24 cellular contexts compared by ENCODE assay signal in the genomic region with DNA sequence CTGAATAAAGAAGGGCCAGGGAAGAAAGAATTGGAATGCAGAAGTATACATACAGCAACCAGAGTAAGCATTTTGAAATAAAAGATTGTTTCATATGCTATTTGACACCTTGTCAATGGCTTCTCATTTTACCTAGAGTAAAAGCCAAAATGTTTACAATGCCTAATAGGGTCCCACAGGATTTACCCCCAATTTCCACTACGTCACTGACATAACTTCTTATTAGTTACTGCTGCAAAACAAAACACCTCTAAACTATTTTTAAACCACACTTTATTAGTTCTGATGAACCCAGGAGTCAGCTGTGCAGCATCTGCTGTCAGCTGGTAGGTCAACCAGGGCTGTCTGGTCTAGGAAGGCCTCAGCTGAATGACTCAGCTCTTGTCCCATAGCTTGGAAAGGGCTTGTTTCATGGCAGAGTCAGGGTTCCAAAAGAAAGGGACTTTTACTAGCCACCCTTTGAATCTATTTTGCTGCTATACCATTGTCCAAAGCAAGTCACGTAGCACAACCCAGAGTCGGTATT.
"Had no signal": no experiment of that assay in that cellular context is flagged by ENCODE, and none has a peak within 500 bp of the region (broad histone marks: within the 10 kb centered on the region; RNA-seq: fewer than 3 reads in every experiment).

No MANE protein-coding gene starts in this region.

- H3K36me3 ChIP-seq: heart left ventricle, left ventricle myocardium inferior, neutrophil, sigmoid colon, spleen, thoracic aorta, WERI-Rb-1 had no signal

- DNase-seq: activated CD4-positive, alpha-beta T cell treated with anti-CD3 and anti-CD28 coated beads for 1 hour; activated CD4-positive, alpha-beta T cell treated with anti-CD3 and anti-CD28 coated beads, Interleukin-2, amount 50 U/mL, for 48 hours; activated T-cell treated with anti-CD3 and anti-CD28 coated beads for 4 hours; amniotic stem cell; caudate nucleus; dorsolateral prefrontal cortex; immature natural killer cell; kidney glomerular epithelial cell; left ventricle myocardium inferior; natural killer cell; sigmoid colon; spleen; stimulated activated CD4-positive, alpha-beta T cell treated with anti-CD3 and anti-CD28 coated beads, Interleukin-4, amount 100 ng/mL, for 4 hours; stimulated activated naive B cell treated with anti-CD40 and anti-IgM and Interleukin-4, amounts not matched to agents 10 μg/mL and 1 μg/mL and 100 μg/mL, for 72 hours; WERI-Rb-1 had no signal

- FAIRE-seq: colon, frontal cortex had no signal

- H3K4me3 ChIP-seq: dorsolateral prefrontal cortex, heart left ventricle, left ventricle myocardium inferior, mucosa of descending colon, sigmoid colon, spleen, thoracic aorta had no signal

- H3K27ac Mint-ChIP-seq: activated naive CD8-positive, alpha-beta T cell; immature natural killer cell; natural killer cell; stimulated activated naive B cell treated with anti-CD40 and anti-IgM and Interleukin-4, amounts not matched to agents 10 μg/mL and 1 μg/mL and 100 μg/mL, for 72 hours; T-helper 1 cell treated with Interleukin-12 subunit alpha and Interleukin-12 subunit beta and Interleukin-4 antibody, amounts not matched to agents 30 μg/mL and 1 μg/mL, for 36 hours had no signal

- H3K4me3 Mint-ChIP-seq: activated naive CD8-positive, alpha-beta T cell; immature natural killer cell; natural killer cell; stimulated activated naive B cell treated with anti-CD40 and anti-IgM and Interleukin-4, amounts not matched to agents 10 μg/mL and 1 μg/mL and 100 μg/mL, for 72 hours; T-helper 1 cell treated with Interleukin-12 subunit alpha and Interleukin-12 subunit beta and Interleukin-4 antibody, amounts not matched to agents 30 μg/mL and 1 μg/mL, for 36 hours had no signal

- H2AFZ ChIP-seq: parathyroid adenoma had no signal

- H3K27me3 Mint-ChIP-seq: activated naive CD8-positive, alpha-beta T cell; stimulated activated naive B cell treated with anti-CD40 and anti-IgM and Interleukin-4, amounts not matched to agents 10 μg/mL and 1 μg/mL and 100 μg/mL, for 72 hours had no signal

- H3K27ac ChIP-seq: dorsolateral prefrontal cortex, heart left ventricle, left ventricle myocardium inferior, neutrophil, parathyroid adenoma, sigmoid colon, spleen, thoracic aorta, WERI-Rb-1 had no signal

- H3K36me3 Mint-ChIP-seq: activated naive CD8-positive, alpha-beta T cell; immature natural killer cell; stimulated activated naive B cell treated with anti-CD40 and anti-IgM and Interleukin-4, amounts not matched to agents 10 μg/mL and 1 μg/mL and 100 μg/mL, for 72 hours had no signal

- H3K9me3 ChIP-seq: heart left ventricle, left ventricle myocardium inferior, mucosa of descending colon, neutrophil, sigmoid colon, spleen, thoracic aorta had no signal

- H3K79me2 ChIP-seq: parathyroid adenoma had no signal

- H3K9me3 Mint-ChIP-seq: stimulated activated naive B cell treated with anti-CD40 and anti-IgM and Interleukin-4, amounts not matched to agents 10 μg/mL and 1 μg/mL and 100 μg/mL, for 72 hours had no signal

- H3K27me3 ChIP-seq: dorsolateral prefrontal cortex, heart left ventricle, neutrophil, sigmoid colon, spleen had no signal

- H3K4me1 ChIP-seq: parathyroid adenoma, spleen had no signal

- H3K4me1 Mint-ChIP-seq: immature natural killer cell; natural killer cell; stimulated activated naive B cell treated with anti-CD40 and anti-IgM and Interleukin-4, amounts not matched to agents 10 μg/mL and 1 μg/mL and 100 μg/mL, for 72 hours had no signal
